14 cellular contexts compared by ENCODE assay signal in genomic region chr14:77314043-77314442, GRCh38. TPM values are rescaled to one million over a fixed set of nuclear protein-coding genes. Genes with fewer than 3 reads are reported as not detected.
DNase-seq lines count a peak whose midpoint lies in the region; ATAC-seq, FAIRE-seq and TF ChIP-seq lines count a peak whose summit lies in the region.
"Had no signal": no experiment of that assay in that cellular context is flagged by ENCODE, and none has a peak within 500 bp of the region (broad histone marks: within the 10 kb centered on the region; RNA-seq: fewer than 3 reads in every experiment).

No MANE protein-coding gene starts in this region.

- H3K4ac ChIP-seq in H1 (replicated peaks; ENCODE audit: insufficient read length, low read depth, low read length) (no peak overlapping the region), mesendoderm (ENCODE audit: low read depth, low read length) (no peak overlapping the region)

- H4K91ac ChIP-seq in H1 (replicated peaks; ENCODE audit: insufficient read length, low read length), result no peak overlapping the region

- no peaks in the 10 kb centered on the region for H3K36me3 Mint-ChIP-seq in natural killer cell treated with Interleukin-12 subunit alpha and Interleukin-12 subunit beta and Interleukin-15 and Interleukin-18, amount 100 ng/mL, for 72 hours

- H2BK12ac ChIP-seq in H1 (ENCODE audit: low read depth, low read length), result peak overlapping the region; percentile 63

- peaks cover 0 to 2% of the 10 kb centered on the region in 2 experiments for H4K20me1 ChIP-seq in H1 (replicated peaks in 1 of 2; ENCODE audit: control insufficient read depth in 1 of 2, insufficient read depth in 2 of 2, low read length in 2 of 2)

- no peaks in the 10 kb centered on the region for H3K27me3 Mint-ChIP-seq in natural killer cell treated with Interleukin-12 subunit alpha and Interleukin-12 subunit beta and Interleukin-15 and Interleukin-18, amount 100 ng/mL, for 72 hours

- no peak for TF ChIP-seq POLR2A in H1 (IDR thresholded peaks at IDR 0.05; ENCODE audit: control extremely low read depth in 1 of 2, low read depth in 2 of 2, low read length in 2 of 2)
- TF ChIP-seq POLR2A in vagina (IDR thresholded peaks at IDR 0.05), result no peak

- H2AK5ac ChIP-seq in H1 (ENCODE audit: low read depth, low read length) (peak overlapping the region; percentile 57; the same call in 1 of the 2 replicates), mesendoderm (ENCODE audit: low read length) (no peak overlapping the region)

- TF ChIP-seq CTCF in H1 (IDR thresholded peaks at IDR 0.05; ENCODE audit: control extremely low read depth in 1 of 3, insufficient read depth in 1 of 3, low read depth in 1 of 3, low read length in 3 of 3) (no peak), vagina (IDR thresholded peaks at IDR 0.05) (no peak)

- H3K4me1 ChIP-seq in H1 (replicated peaks in 1 of 4; ENCODE audit: control insufficient read depth in 3 of 4, insufficient read depth in 4 of 4, low read length in 3 of 4) (peaks cover 11 to 25% (median 14%) of the 10 kb centered on the region in 4 experiments; a peak in 6 of 7 replicates), mesendoderm (ENCODE audit: control insufficient read depth, low read depth, low read length) (peaks cover 14% of the 10 kb centered on the region), vagina (peaks cover 54% of the 10 kb centered on the region)

- TF ChIP-seq EP300 in H1 (IDR thresholded peaks at IDR 0.05; ENCODE audit: borderline replicate concordance in 1 of 2, low read depth in 2 of 2, low read length in 2 of 2), result peak in 1 of 2 experiments; percentile 50; a peak in 1 of 3 replicates

- CTCF ChIA-PET in H1 (lab: Charles Lee; ENCODE audit: partially characterized antibody), result interaction anchor here (1.0 to 8.6 kb wide), 11 partner anchors 12 to 161 kb away, joined by 3 to 353 read pairs (median 8); partner anchors contain the start of genes SAMD15 and TMED8

- ATAC-seq in natural killer cell treated with Interleukin-12 subunit alpha and Interleukin-12 subunit beta and Interleukin-15 and Interleukin-18, amount 100 ng/mL, for 72 hours, result no peak
- ATAC-seq: activated CD4-positive, CD25-positive, alpha-beta regulatory T cell treated with anti-CD3 and anti-CD28 coated beads, Interleukin-2, amount 50 U/mL, for 24 hours had no signal

- H3K79me1 ChIP-seq in H1 (ENCODE audit: low read depth, low read length) (peaks cover 10% of the 10 kb centered on the region), mesendoderm (ENCODE audit: low read length) (peaks cover 14% of the 10 kb centered on the region)

- DNase-seq in SIG-M5 treated with dmso at 0.1 percent for 504 hours (lab: John Stamatoyannopoulos, UW; ENCODE audit: unreplicated experiment) (peak; percentile 25), SIG-M5 (lab: John Stamatoyannopoulos, UW) (no peak), H1 (ENCODE audit: low read depth in 1 of 2, low spot score in 2 of 2) (no peak), mesendoderm (peak; percentile 94), vagina (ENCODE audit: extremely low spot score in 2 of 2) (no peak), DMS 273 (lab: John Stamatoyannopoulos, UW; ENCODE audit: unreplicated experiment) (no peak)
- DNase-seq in natural killer cell treated with Interleukin-12 subunit alpha and Interleukin-12 subunit beta and Interleukin-15 and Interleukin-18, amount 100 ng/mL, for 72 hours (ENCODE audit: low spot score), result no peak
- DNase-seq in activated naive CD4-positive, alpha-beta T cell treated with Interleukin-2 at 50 U/mL for 16 hours, result no peak
- DNase-seq: NCI-H2171, upper lobe of left lung had no signal

- H3K9me3 ChIP-seq in H1 (ENCODE audit: insufficient read depth in 2 of 2, low read depth in 1 of 2, low read length in 1 of 2) (no peaks in the 10 kb centered on the region), vagina (no peaks in the 10 kb centered on the region)
- H3K9me3 ChIP-seq: upper lobe of left lung had no signal

- H3K18ac ChIP-seq in H1 (ENCODE audit: extremely low read depth, low read length) (no peak overlapping the region; the same call in 1 of the 2 replicates), mesendoderm (ENCODE audit: low read length) (peak overlapping the region; percentile 43)

- H2BK20ac ChIP-seq in H1 (ENCODE audit: low read length), result no peak overlapping the region

- no peak overlapping the region for H2AFZ ChIP-seq in H1 (ENCODE audit: low read length)

- H3K36me3 ChIP-seq in H1 (ENCODE audit: control insufficient read depth in 2 of 4, insufficient read depth in 4 of 4, low read length in 3 of 4) (no peaks in the 10 kb centered on the region), mesendoderm (ENCODE audit: control insufficient read depth, insufficient read depth, low read length) (no peaks in the 10 kb centered on the region), vagina (no peaks in the 10 kb centered on the region)
- H3K36me3 ChIP-seq: upper lobe of left lung had no signal

- H3K23me2 ChIP-seq in H1 (ENCODE audit: low read depth, low read length), result no peaks in the 10 kb centered on the region

- H3K4me2 ChIP-seq in H1 (ENCODE audit: insufficient read depth in 1 of 2, low read depth in 2 of 2, low read length in 2 of 2) (peak overlapping the region; percentile 34 to 43; a peak in 3 of 4 replicates), mesendoderm (ENCODE audit: low read length) (no peak overlapping the region)

- intact Hi-C loops in vagina (cut with DNase I), result loop anchor here (10.0 kb wide), 1 partner anchor 439 kb away; no protein-coding TSS in a partner anchor

- H4K5ac ChIP-seq in H1 (ENCODE audit: insufficient read length, low read depth, low read length), result no peak overlapping the region
- no peak overlapping the region for H4K5ac ChIP-seq in mesendoderm (ENCODE audit: low read length)

- H2BK5ac ChIP-seq in H1 (ENCODE audit: low read depth, low read length) (peak overlapping the region; percentile 20; the same call in 1 of the 2 replicates), mesendoderm (ENCODE audit: low read length) (no peak overlapping the region)

- peak; percentile 74 for FAIRE-seq in H1 (lab: Jason Lieb, UNC)
- FAIRE-seq: GM18507 had no signal

- H3K27ac Mint-ChIP-seq in natural killer cell treated with Interleukin-12 subunit alpha and Interleukin-12 subunit beta and Interleukin-15 and Interleukin-18, amount 100 ng/mL, for 72 hours, result no peak overlapping the region

- H3K4me3 Mint-ChIP-seq in natural killer cell treated with Interleukin-12 subunit alpha and Interleukin-12 subunit beta and Interleukin-15 and Interleukin-18, amount 100 ng/mL, for 72 hours, result no peak overlapping the region

- 19% methylated on average over 2 of the region's 2 CpGs; no CpG with 5 or more reads in 1 of the 2 experiments for WGBS in H1 (ENCODE audit: extremely low coverage in 1 of 2, insufficient coverage in 1 of 2, insufficient read length in 1 of 2, insufficient replicate concordance in 2 of 2, low coverage in 1 of 2, low lambda C conversion rate in 2 of 2, missing lambda C conversion rate in 1 of 2), 2 experiments
- WGBS in mesendoderm (ENCODE audit: extremely low coverage, insufficient coverage, low lambda C conversion rate), result no CpG with 5 or more reads among the region's 2 CpGs

- no peak overlapping the region for H2BK120ac ChIP-seq in H1 (replicated peaks; ENCODE audit: low read depth, low read length)
- H2BK120ac ChIP-seq in mesendoderm (ENCODE audit: low read depth, low read length), result no peak overlapping the region

- POLR2A ChIA-PET in H1 (lab: Charles Lee; ENCODE audit: partially characterized antibody), result interaction anchor here (1.0 to 2.0 kb wide), 2 partner anchors 19 to 58 kb away, joined by 3 to 6 read pairs; no protein-coding TSS in a partner anchor

- no peak overlapping the region; the same call in 1 of the 2 replicates for H2BK15ac ChIP-seq in H1 (ENCODE audit: low read length)
- no peak overlapping the region for H2BK15ac ChIP-seq in mesendoderm (replicated peaks; ENCODE audit: low read depth)

- H3K9ac ChIP-seq in H1 (replicated peaks in 1 of 4; ENCODE audit: extremely low read depth in 1 of 4, low read depth in 3 of 4, low read length in 3 of 4) (peak overlapping the region in 1 of 4 experiments; percentile 14; a peak in 1 of 7 replicates), mesendoderm (ENCODE audit: low read length) (no peak overlapping the region)

- H3K9me3 Mint-ChIP-seq in natural killer cell treated with Interleukin-12 subunit alpha and Interleukin-12 subunit beta and Interleukin-15 and Interleukin-18, amount 100 ng/mL, for 72 hours, result no peaks in the 10 kb centered on the region

- peaks cover 0 to 4% of the 10 kb centered on the region in 2 donors for H3K4me1 Mint-ChIP-seq in natural killer cell treated with Interleukin-12 subunit alpha and Interleukin-12 subunit beta and Interleukin-15 and Interleukin-18, amount 100 ng/mL, for 72 hours (ENCODE audit: low read depth in 2 of 2)

- H3K79me2 ChIP-seq in H1 (ENCODE audit: control insufficient read depth in 1 of 2, insufficient read depth in 2 of 2, low read length in 2 of 2) (peaks cover 6 to 47% of the 10 kb centered on the region in 2 experiments), mesendoderm (ENCODE audit: control insufficient read depth, insufficient read depth, low read length) (peaks cover 22% of the 10 kb centered on the region)

- no peak overlapping the region for H4K8ac ChIP-seq in H1 (ENCODE audit: extremely low read depth, insufficient read depth, low read length)
- no peak overlapping the region for H4K8ac ChIP-seq in mesendoderm (ENCODE audit: low read depth, low read length)

- H3K14ac ChIP-seq in H1 (ENCODE audit: insufficient read length), result no peak overlapping the region

- TF ChIP-seq RAD21 in H1 (IDR thresholded peaks at IDR 0.05 in 1 of 2, conservative IDR thresholded peaks at IDR 0.05 in 1 of 2; ENCODE audit: low read depth in 2 of 2, low read length in 2 of 2), result peak in 1 of 2 experiments; percentile 16; a peak in 2 of 4 replicates

- no peaks in the 10 kb centered on the region for H3K27me3 ChIP-seq in H1 (replicated peaks in 1 of 4; ENCODE audit: control insufficient read depth in 3 of 4, extremely low read depth in 1 of 4, insufficient read depth in 3 of 4, low read length in 3 of 4)
- H3K27me3 ChIP-seq in mesendoderm (ENCODE audit: insufficient read depth, low read length, poor library complexity), result no peaks in the 10 kb centered on the region
- H3K27me3 ChIP-seq in vagina, result no peaks in the 10 kb centered on the region
- H3K27me3 ChIP-seq: upper lobe of left lung had no signal

- H3K56ac ChIP-seq in H1 (replicated peaks; ENCODE audit: insufficient read length, low read depth, low read length) (no peak overlapping the region), mesendoderm (ENCODE audit: low read length) (no peak overlapping the region)

- H3K27ac ChIP-seq in H1 (ENCODE audit: low read depth, low read length) (peak overlapping the region; percentile 73; the same call in 1 of the 2 replicates), mesendoderm (ENCODE audit: low read depth, low read length) (peak overlapping the region; percentile 15), vagina (peak overlapping the region; percentile 85)
- H3K27ac ChIP-seq: 22Rv1, upper lobe of left lung had no signal

- no peak overlapping the region for H3K4me3 ChIP-seq in H1 (ENCODE audit: extremely low read depth in 1 of 4, insufficient read depth in 2 of 4, low read depth in 3 of 4, low read length in 4 of 4)
- no peak overlapping the region for H3K4me3 ChIP-seq in mesendoderm (ENCODE audit: low read length)
- H3K4me3 ChIP-seq in vagina, result no peak overlapping the region
- H3K4me3 ChIP-seq: upper lobe of left lung had no signal

- H3K23ac ChIP-seq in H1 (ENCODE audit: insufficient read length), result no peak overlapping the region
- no peak overlapping the region for H3K23ac ChIP-seq in mesendoderm (ENCODE audit: low read length)

RNA-seq across cellular contexts. Expression of gene POMT2, which starts 6.6 kb away (rescaled TPM):
- 41.2 and 44.9 TPM in 2 replicates for total RNA-seq in H1 (2021; fragmentation: NEBNext Ultra II Directional; extraction: Animal tissue kit (Norgen Biotek cat#: 25700))
- 20.8 and 34.1 TPM in 2 replicates for polyA plus RNA-seq in H1 (2011; rRNA removed)
- polyA plus RNA-seq in H1 (2011; cell fraction: cytosol; rRNA removed), result 18.8 TPM
- 122 TPM for polyA plus RNA-seq in H1 (2011; cell fraction: nucleus; rRNA removed)
- polyA plus RNA-seq in H1 (2012, experiment 1 of 2), result 22.6 to 28.7 TPM (median 25.8 TPM) in 4 replicates
- 17.5 TPM for polyA plus RNA-seq in H1 (2012, experiment 2 of 2)
- polyA plus RNA-seq in H1 (2013, experiment 1 of 2), result 21.7 TPM
- 22.8 TPM for polyA plus RNA-seq in H1 (2013, experiment 2 of 2)
- 51.5 and 59.7 TPM in 2 replicates for polyA minus RNA-seq in H1 (2011; rRNA and poly(A)+ RNA removed)
- polyA minus RNA-seq in H1 (2011; cell fraction: cytosol; rRNA and poly(A)+ RNA removed), result 17.5 TPM
- 54.3 TPM for polyA minus RNA-seq in H1 (2011; cell fraction: nucleus; rRNA and poly(A)+ RNA removed)
- polyA plus RNA-seq in mesendoderm (2013, experiment 1 of 2), result 13.4 TPM
- polyA plus RNA-seq in mesendoderm (2013, experiment 2 of 2), result 13.7 TPM
- 33.1 TPM for total RNA-seq in vagina
- total RNA-seq in natural killer cell treated with Interleukin-12 subunit alpha and Interleukin-12 subunit beta and Interleukin-15 and Interleukin-18, amount 100 ng/mL, for 72 hours, result 10 to 100 TPM; 16.1 to 33.1 TPM

RNA-seq across cellular contexts. Expression of gene GSTZ1, which starts 6.8 kb away (rescaled TPM):
- 26.6 and 29.1 TPM in 2 replicates for total RNA-seq in H1 (2021; fragmentation: NEBNext Ultra II Directional; extraction: Animal tissue kit (Norgen Biotek cat#: 25700))
- 33.6 and 40.3 TPM in 2 replicates for polyA plus RNA-seq in H1 (2011; rRNA removed)
- 40.3 TPM for polyA plus RNA-seq in H1 (2011; cell fraction: cytosol; rRNA removed)
- polyA plus RNA-seq in H1 (2011; cell fraction: nucleus; rRNA removed), result 56.3 TPM
- polyA plus RNA-seq in H1 (2012, experiment 1 of 2), result 36.0 to 56.0 TPM (median 46.3 TPM) in 4 replicates
- polyA plus RNA-seq in H1 (2012, experiment 2 of 2), result 46.3 TPM
- 17.1 TPM for polyA plus RNA-seq in H1 (2013, experiment 1 of 2)
- polyA plus RNA-seq in H1 (2013, experiment 2 of 2), result 15.3 TPM
- polyA minus RNA-seq in H1 (2011; rRNA and poly(A)+ RNA removed), result 17.6 and 27.0 TPM in 2 replicates
- 17.5 TPM for polyA minus RNA-seq in H1 (2011; cell fraction: cytosol; rRNA and poly(A)+ RNA removed)
- 41.8 TPM for polyA minus RNA-seq in H1 (2011; cell fraction: nucleus; rRNA and poly(A)+ RNA removed)
- 13.4 TPM for polyA plus RNA-seq in mesendoderm (2013, experiment 1 of 2)
- polyA plus RNA-seq in mesendoderm (2013, experiment 2 of 2), result 13.7 TPM
- total RNA-seq in vagina, result 26.3 TPM
- 10 to 100 TPM in 1 of 2 donors, 1 to 10 TPM in 1; 6.5 to 11.6 TPM for total RNA-seq in natural killer cell treated with Interleukin-12 subunit alpha and Interleukin-12 subunit beta and Interleukin-15 and Interleukin-18, amount 100 ng/mL, for 72 hours

RNA-seq across cellular contexts. Expression of gene NGB, which starts 43.0 kb away (rescaled TPM):
- 0.30 and 0.55 TPM in 2 replicates for total RNA-seq in H1 (2021; fragmentation: NEBNext Ultra II Directional; extraction: Animal tissue kit (Norgen Biotek cat#: 25700))
- 0.60 and 0.78 TPM in 2 replicates for polyA plus RNA-seq in H1 (2011; rRNA removed)
- 0.41 TPM for polyA plus RNA-seq in H1 (2011; cell fraction: cytosol; rRNA removed)
- polyA plus RNA-seq in H1 (2011; cell fraction: nucleus; rRNA removed), result 0.78 TPM
- polyA plus RNA-seq in H1 (2012, experiment 1 of 2), result 0.30 to 0.57 TPM (median 0.43 TPM) in 4 replicates
- 0.50 TPM for polyA plus RNA-seq in H1 (2012, experiment 2 of 2)
- polyA plus RNA-seq in H1 (2013, experiment 1 of 2), result 0.32 TPM
- 0.26 TPM for polyA plus RNA-seq in H1 (2013, experiment 2 of 2)
- 0.07 and 0.32 TPM in 2 replicates for polyA minus RNA-seq in H1 (2011; rRNA and poly(A)+ RNA removed)
- polyA minus RNA-seq in H1 (2011; cell fraction: cytosol; rRNA and poly(A)+ RNA removed), result not detected
- not detected for polyA minus RNA-seq in H1 (2011; cell fraction: nucleus; rRNA and poly(A)+ RNA removed)
- 0.11 TPM for polyA plus RNA-seq in mesendoderm (2013, experiment 1 of 2)
- 0.15 TPM for polyA plus RNA-seq in mesendoderm (2013, experiment 2 of 2)
- total RNA-seq in vagina, result 1.7 TPM
- not detected for total RNA-seq in natural killer cell treated with Interleukin-12 subunit alpha and Interleukin-12 subunit beta and Interleukin-15 and Interleukin-18, amount 100 ng/mL, for 72 hours
- total RNA-seq: dermis microvascular lymphatic vessel endothelial cell had no signal

Comparison
In these comparisons a context has a peak if more than half of its experiments do, and no peak if none do; other contexts are left out.
1. DNase-seq: peak in SIG-M5 treated with dmso at 0.1 percent for 504 hours (single experiment) and mesendoderm (single experiment); none in SIG-M5 (single experiment), H1 (0 of 2), vagina (0 of 2), natural killer cell treated with Interleukin-12 subunit alpha and Interleukin-12 subunit beta and Interleukin-15 and Interleukin-18, amount 100 ng/mL, for 72 hours (single experiment), DMS 273 (single experiment) and activated naive CD4-positive, alpha-beta T cell treated with Interleukin-2 at 50 U/mL for 16 hours (single experiment).
2. H3K27ac ChIP-seq: peak in every context shown above with its lines; median percentile 85 in vagina; 73 in H1; 15 in mesendoderm.